In the genomic region with DNA sequence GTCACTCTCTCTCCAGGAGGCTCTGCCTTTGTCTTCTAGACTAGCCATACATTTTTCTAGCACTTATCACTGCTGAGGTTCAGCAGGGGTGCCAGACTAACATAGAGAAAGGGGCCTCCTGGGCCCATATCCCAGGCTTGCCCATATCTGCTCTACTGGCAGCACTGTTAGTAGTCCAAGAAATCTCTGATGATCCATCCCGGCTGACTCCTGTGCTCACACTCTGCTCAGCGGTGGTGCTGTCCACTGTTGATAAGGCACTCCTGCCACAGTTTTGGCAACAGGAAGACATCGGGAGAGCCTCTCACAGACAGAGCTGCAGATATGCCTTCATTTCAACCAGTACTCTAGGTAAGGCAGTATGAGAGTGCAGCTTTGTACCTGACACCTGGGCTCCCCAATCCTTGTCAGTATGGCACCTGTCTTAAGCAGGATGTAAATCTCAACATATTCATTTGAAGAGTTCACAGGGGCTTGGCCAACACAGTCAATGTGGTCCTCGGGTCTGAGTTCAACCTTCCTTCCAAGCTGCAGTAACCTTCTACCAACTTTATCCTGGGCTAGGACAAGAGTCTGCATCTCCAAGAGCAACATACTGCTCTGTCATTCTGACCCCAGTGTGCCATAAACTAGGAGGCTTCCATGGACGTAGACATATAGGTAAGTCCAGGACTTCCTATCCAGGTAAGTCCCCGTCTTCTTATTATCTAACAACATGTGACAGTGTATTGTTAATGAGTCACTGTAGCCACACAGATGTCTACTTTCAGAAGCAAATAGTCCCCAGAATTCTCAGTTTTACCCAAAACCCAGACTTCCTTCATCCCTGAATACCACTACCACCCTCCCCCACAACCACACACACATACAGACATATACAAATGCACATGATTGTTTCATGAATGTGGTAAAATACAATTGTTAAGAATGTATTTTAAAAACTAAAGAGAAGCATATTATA, we compare ENCODE assay signal across 9 cellular contexts. TPM values are rescaled to one million over a fixed set of nuclear protein-coding genes. Genes with fewer than 3 reads are reported as not detected.
DNase-seq lines count a peak whose midpoint lies in the region; ATAC-seq and TF ChIP-seq lines count a peak whose summit lies in the region.
"Had no signal": no experiment of that assay in that cellular context is flagged by ENCODE, and none has a peak within 500 bp of the region (broad histone marks: within the 10 kb centered on the region; RNA-seq: fewer than 3 reads in every experiment).

No MANE protein-coding gene starts in this region.

- peaks cover 0 to 3% (median 2%) of the 10 kb centered on the region in 3 donors for H3K36me3 ChIP-seq in skeletal muscle tissue (ENCODE audit: control insufficient read depth in 3 of 3, insufficient read depth in 3 of 3, low read length in 3 of 3)
- H3K36me3 ChIP-seq: BLaER1 had no signal

- H3K27me3 Mint-ChIP-seq in activated T-cell treated with anti-CD3 and anti-CD28 coated beads, Interleukin-2, amount 50 U/mL, for 4 hours (ENCODE audit: low read depth): no peaks in the 10 kb centered on the region
- H3K27me3 Mint-ChIP-seq in Calu3 (ENCODE audit: unreplicated experiment): no peaks in the 10 kb centered on the region

- CTCF ChIA-PET in Calu3 (lab: Charles Lee): no interaction called here

- no TSS peak for BruUV-seq in Calu3 (replicated peaks; lab: Mats Ljungman, UMichigan)

- H3K36me3 Mint-ChIP-seq in activated T-cell treated with anti-CD3 and anti-CD28 coated beads, Interleukin-2, amount 50 U/mL, for 4 hours (ENCODE audit: insufficient read depth): peaks cover 7% of the 10 kb centered on the region
- H3K36me3 Mint-ChIP-seq in Calu3 (ENCODE audit: insufficient read depth, unreplicated experiment): peaks cover 22% of the 10 kb centered on the region

- H3K27ac Mint-ChIP-seq in Calu3 (ENCODE audit: unreplicated experiment): no peak overlapping the region

- TF ChIP-seq CTCF in astrocyte of the spinal cord (IDR thresholded peaks at IDR 0.05; ENCODE audit: low read depth, low read length) (no peak), Calu3 (IDR thresholded peaks at IDR 0.05; ENCODE audit: unreplicated experiment) (no peak)

- no peaks in the 10 kb centered on the region for H3K9me3 ChIP-seq in skeletal muscle tissue (ENCODE audit: control insufficient read depth in 3 of 3, low read length in 3 of 3)
- H3K9me3 ChIP-seq: BLaER1 had no signal

- peak overlapping the region; percentile 4 for H3K27ac ChIP-seq in skeletal muscle tissue (ENCODE audit: low read depth, low read length)
- H3K27ac ChIP-seq: BLaER1 had no signal

- H3K9ac ChIP-seq in skeletal muscle tissue (ENCODE audit: low read depth in 1 of 3, low read length in 3 of 3): no peak overlapping the region
- H3K9ac ChIP-seq: BLaER1 had no signal

- H3K4me3 ChIP-seq in astrocyte of the spinal cord (ENCODE audit: low read depth, low read length) (no peak overlapping the region), skeletal muscle tissue (ENCODE audit: low read length in 3 of 3) (no peak overlapping the region)
- H3K4me3 ChIP-seq: BLaER1 had no signal

- no peak for DNase-seq in activated T-cell treated with anti-CD3 and anti-CD28 coated beads, Interleukin-2, amount 50 U/mL, for 4 hours
- no peak for DNase-seq in activated T-cell treated with anti-CD3 and anti-CD28 coated beads for 4 hours
- DNase-seq in astrocyte of the spinal cord (ENCODE audit: low read depth, low spot score): peak; percentile 14
- no peak for DNase-seq in nucleus accumbens (lab: John Stamatoyannopoulos, UW)
- no peak for DNase-seq in Calu3
- no peak for DNase-seq in cortex of kidney (lab: John Stamatoyannopoulos, UW)

- peaks cover 77% of the 10 kb centered on the region for H3K4me1 Mint-ChIP-seq in activated T-cell treated with anti-CD3 and anti-CD28 coated beads, Interleukin-2, amount 50 U/mL, for 4 hours (ENCODE audit: low read depth)
- H3K4me1 Mint-ChIP-seq in Calu3 (ENCODE audit: low read depth, unreplicated experiment): peaks cover 55% of the 10 kb centered on the region

- in situ Hi-C loops in astrocyte of the spinal cord (cut with HindIII; ENCODE audit: low sequenced_read_pairs): no loop called here

- H3K4me1 ChIP-seq in skeletal muscle tissue (ENCODE audit: control insufficient read depth in 3 of 3, insufficient read depth in 3 of 3, low read length in 3 of 3): peaks cover 25 to 48% (median 37%) of the 10 kb centered on the region in 3 donors

- H3K9me3 Mint-ChIP-seq in activated T-cell treated with anti-CD3 and anti-CD28 coated beads, Interleukin-2, amount 50 U/mL, for 4 hours: no peaks in the 10 kb centered on the region
- H3K9me3 Mint-ChIP-seq in Calu3 (ENCODE audit: low read depth, unreplicated experiment): no peaks in the 10 kb centered on the region

- H3K4me3 Mint-ChIP-seq in activated T-cell treated with anti-CD3 and anti-CD28 coated beads, Interleukin-2, amount 50 U/mL, for 4 hours: no peak overlapping the region
- H3K4me3 Mint-ChIP-seq in Calu3 (ENCODE audit: low read depth, unreplicated experiment): no peak overlapping the region

- H3K27me3 ChIP-seq in skeletal muscle tissue (ENCODE audit: control insufficient read depth in 3 of 3, insufficient read depth in 3 of 3, low read length in 3 of 3): no peaks in the 10 kb centered on the region
- H3K27me3 ChIP-seq: BLaER1 had no signal

- intact Hi-C loops in Calu3 (cut with micrococcal nuclease; ENCODE audit: unreplicated experiment): no loop called here

- peak; percentile 77 to 79 for ATAC-seq in activated T-cell treated with anti-CD3 and anti-CD28 coated beads, Interleukin-2, amount 50 U/mL, for 4 hours
- ATAC-seq in HG03175 (IDR thresholded peaks at IDR 0.05; ENCODE audit: unreplicated experiment): peak; percentile 55

RNA-seq across cellular contexts. Expression of a gene that starts 16.2 kb away (rescaled TPM):
- total RNA-seq in activated T-cell treated with anti-CD3 and anti-CD28 coated beads, Interleukin-2, amount 50 U/mL, for 4 hours: 10 to 100 TPM in 2 of 3 donors, 1 to 10 TPM in 1; 5.9 to 14.3 (median 13.4) TPM
- total RNA-seq in skeletal muscle tissue (13.6 TPM), Calu3 (2022) (22.2 and 24.9 TPM in 2 replicates)
